Comparison of ENCODE assay signal across 8 cellular contexts in the genomic region with DNA sequence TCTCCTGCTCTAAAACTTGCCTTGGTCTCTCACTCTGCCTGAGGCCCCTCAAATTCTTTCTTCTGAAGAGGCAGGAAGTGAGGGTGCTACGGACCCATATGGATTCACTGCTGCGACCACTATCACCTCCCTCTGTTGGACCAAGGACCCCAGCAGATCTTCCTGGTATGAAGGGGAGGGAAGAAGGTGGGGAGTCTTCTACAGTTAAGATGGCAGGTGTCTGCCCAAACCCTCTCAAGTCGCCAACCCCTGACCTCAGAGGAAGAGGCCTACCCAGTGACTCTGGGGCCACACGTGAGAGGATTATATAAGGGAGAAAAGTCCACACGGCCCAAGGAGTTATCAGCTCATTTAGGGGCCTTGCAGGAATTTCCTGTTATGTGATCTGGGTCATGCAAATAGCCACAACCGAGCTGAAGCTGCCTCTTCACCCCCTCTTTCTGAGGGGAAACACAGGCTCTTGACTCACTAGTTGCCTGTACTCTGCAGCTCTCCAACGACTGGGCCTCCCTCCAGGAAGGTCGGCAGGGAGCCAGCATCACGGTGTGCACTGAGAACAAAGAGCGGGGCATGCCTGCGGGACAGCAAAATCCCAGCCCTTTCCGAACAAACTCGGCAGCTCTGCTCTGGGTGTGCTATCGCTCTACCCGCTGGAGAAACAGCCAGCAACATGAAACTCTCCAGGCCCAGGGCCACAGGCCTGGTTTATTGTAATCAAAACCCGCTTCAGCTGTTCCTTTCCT.
DNase-seq lines count a peak whose midpoint lies in the region; ATAC-seq and TF ChIP-seq lines count a peak whose summit lies in the region.

No MANE protein-coding gene starts in this region.

- no peak overlapping the region for H2BK5ac ChIP-seq in H9 (ENCODE audit: insufficient read length, low read length)

- H4K91ac ChIP-seq in H9 (ENCODE audit: insufficient read length, low read depth, low read length), result no peak overlapping the region

- H3K27ac ChIP-seq in H9 (ENCODE audit: insufficient read length, low read depth, low read length), result no peak overlapping the region
- H3K27ac ChIP-seq in right lobe of liver, result peak overlapping the region in 2 of 3 donors; percentile 44 to 51

- H2BK20ac ChIP-seq in H9 (ENCODE audit: low read depth, low read length, poor library complexity, severe bottlenecking), result no peak overlapping the region

- peaks cover 65 to 72% of the 10 kb centered on the region in 2 experiments for H3K4me1 Mint-ChIP-seq in H9
- H3K4me1 Mint-ChIP-seq in stimulated activated naive CD8-positive, alpha-beta T cell treated with anti-CD3 and anti-CD28 coated beads, Interleukin-15, amount 100 ng/mL, for 72 hours, result peaks cover 52% of the 10 kb centered on the region

- no peak overlapping the region for H3K4me2 ChIP-seq in H9 (ENCODE audit: insufficient read depth, insufficient read length, low read length)

- intact Hi-C loops in right lobe of liver (cut with DNase I), result no loop called here

- H3K4me3 ChIP-seq in AG09309 (ENCODE audit: control insufficient read depth, low read depth, low read length) (no peak overlapping the region), right lobe of liver (no peak overlapping the region)

- H3K9ac ChIP-seq in H9 (ENCODE audit: extremely low read depth, insufficient read length, low read length), result no peak overlapping the region

- H2BK120ac ChIP-seq in H9 (ENCODE audit: low read depth, low read length, poor library complexity, severe bottlenecking), result no peak overlapping the region

- TF ChIP-seq POLR2A in right lobe of liver (IDR thresholded peaks at IDR 0.05), result no peak

- TF ChIP-seq CTCF in AG09309 (IDR thresholded peaks at IDR 0.05; ENCODE audit: control insufficient read depth, insufficient read depth, low read depth, low read length, missing control alignments), result no peak
- no peak for TF ChIP-seq CTCF in H9 (conservative IDR thresholded peaks at IDR 0.05)
- no peak for TF ChIP-seq CTCF in right lobe of liver (IDR thresholded peaks at IDR 0.05)

- H3K4me1 ChIP-seq in H9 (ENCODE audit: insufficient read depth, low read length) (peaks cover 15% of the 10 kb centered on the region; the same call in 1 of the 2 replicates), right lobe of liver (peaks cover 0 to 11% (median 1%) of the 10 kb centered on the region in 4 donors)

- H3K23ac ChIP-seq in H9 (ENCODE audit: insufficient read length, low read depth, low read length), result no peak overlapping the region

- peak; percentile 65 to 78 (median 72) for ATAC-seq in right lobe of liver
- ATAC-seq in stimulated activated naive CD8-positive, alpha-beta T cell treated with anti-CD3 and anti-CD28 coated beads, Interleukin-15, amount 100 ng/mL, for 72 hours, result peak; percentile 66
- ATAC-seq in HG02571 (IDR thresholded peaks at IDR 0.05; ENCODE audit: unreplicated experiment), result no peak

- H3K27me3 ChIP-seq in H9 (ENCODE audit: insufficient read depth, low read length) (no peaks in the 10 kb centered on the region), right lobe of liver (no peaks in the 10 kb centered on the region)

- no peak overlapping the region for H3K4ac ChIP-seq in H9 (ENCODE audit: low read depth, low read length)

- no peak overlapping the region for H4K5ac ChIP-seq in H9 (ENCODE audit: insufficient read length, low read depth, low read length)

- H3K27me3 Mint-ChIP-seq in H9 (ENCODE audit: low read depth), result no peaks in the 10 kb centered on the region; the same call in 1 of the 2 replicates
- no peaks in the 10 kb centered on the region for H3K27me3 Mint-ChIP-seq in stimulated activated naive CD8-positive, alpha-beta T cell treated with anti-CD3 and anti-CD28 coated beads, Interleukin-15, amount 100 ng/mL, for 72 hours

- WGBS in H9 (ENCODE audit: extremely low coverage, insufficient read length, low lambda C conversion rate), result no CpG with 5 or more reads among the region's 16 CpGs
- 30% methylated on average over 10 of the region's 16 CpGs for WGBS in right lobe of liver (ENCODE audit: insufficient coverage, low coverage, low lambda C conversion rate, missing lambda C conversion rate)

- no peak overlapping the region for H3T11ph ChIP-seq in H9 (ENCODE audit: low read length)

- H4K8ac ChIP-seq in H9 (replicated peaks; ENCODE audit: insufficient read length, low read depth, low read length), result no peak overlapping the region

- peaks cover 2 to 8% (median 8%) of the 10 kb centered on the region in 3 experiments; a peak in 5 of 7 replicates for H3K36me3 Mint-ChIP-seq in H9 (ENCODE audit: insufficient read depth in 1 of 3, low read depth in 3 of 3)

- peak overlapping the region; percentile 52 for H3K14ac ChIP-seq in H9 (ENCODE audit: insufficient read depth, low read length)

- H2AK5ac ChIP-seq in H9 (ENCODE audit: insufficient read length, low read length), result no peak overlapping the region

- H2BK12ac ChIP-seq in H9 (ENCODE audit: insufficient read length, low read depth, low read length), result no peak overlapping the region

- DNase-seq in AG09309 (ENCODE audit: low read depth), result peak; percentile 85
- DNase-seq in H9, result no peak
- peak; percentile 68 to 91 for DNase-seq in NCI-H446 (lab: John Stamatoyannopoulos, UW)
- DNase-seq in dermis microvascular lymphatic vessel endothelial cell (ENCODE audit: low read depth in 2 of 2), result peak; percentile 94 to 99
- peak; percentile 80 to 86 (median 83) for DNase-seq in right lobe of liver
- peak in 1 of 2 donors; percentile 19 for DNase-seq in stimulated activated naive CD8-positive, alpha-beta T cell treated with anti-CD3 and anti-CD28 coated beads, Interleukin-15, amount 100 ng/mL, for 72 hours
- no peak for DNase-seq in activated naive CD4-positive, alpha-beta T cell treated with Interleukin-2 at 50 U/mL for 16 hours

- no peaks in the 10 kb centered on the region for H3K9me3 ChIP-seq in H9 (ENCODE audit: control insufficient read depth, low read depth, low read length)
- no peaks in the 10 kb centered on the region for H3K9me3 ChIP-seq in right lobe of liver

- H2BK15ac ChIP-seq in H9 (ENCODE audit: low read depth, low read length), result no peak overlapping the region; the same call in 1 of the 2 replicates

- H3K79me2 ChIP-seq in H9 (ENCODE audit: insufficient read depth, low read length), result no peaks in the 10 kb centered on the region

- peak overlapping the region in 2 of 3 experiments; percentile 36 to 90; a peak in 5 of 7 replicates for H3K27ac Mint-ChIP-seq in H9
- peak overlapping the region; percentile 61 to 92 for H3K27ac Mint-ChIP-seq in stimulated activated naive CD8-positive, alpha-beta T cell treated with anti-CD3 and anti-CD28 coated beads, Interleukin-15, amount 100 ng/mL, for 72 hours

- no peaks in the 10 kb centered on the region for H4K20me1 ChIP-seq in H9 (ENCODE audit: control insufficient read depth, insufficient read depth, insufficient read length)

- no peaks in the 10 kb centered on the region for H3K9me3 Mint-ChIP-seq in H9
- H3K9me3 Mint-ChIP-seq in stimulated activated naive CD8-positive, alpha-beta T cell treated with anti-CD3 and anti-CD28 coated beads, Interleukin-15, amount 100 ng/mL, for 72 hours, result no peaks in the 10 kb centered on the region

- H3K4me3 Mint-ChIP-seq in H9, result no peak overlapping the region; a peak in 1 of 5 replicates
- peak overlapping the region in 1 of 2 donors; percentile 40 for H3K4me3 Mint-ChIP-seq in stimulated activated naive CD8-positive, alpha-beta T cell treated with anti-CD3 and anti-CD28 coated beads, Interleukin-15, amount 100 ng/mL, for 72 hours

- no peaks in the 10 kb centered on the region for H3K79me1 ChIP-seq in H9 (ENCODE audit: insufficient read depth, low read depth, low read length, poor library complexity, severe bottlenecking)

- peak overlapping the region; percentile 21 for H3K18ac ChIP-seq in H9 (ENCODE audit: insufficient read length, low read depth, low read length)

- no peaks in the 10 kb centered on the region for H3K36me3 ChIP-seq in right lobe of liver

- H3K23me2 ChIP-seq in H9 (ENCODE audit: insufficient read length, low read depth, low read length, poor library complexity, severe bottlenecking), result no peaks in the 10 kb centered on the region

- H2AFZ ChIP-seq in H9 (ENCODE audit: low read length), result no peak overlapping the region

- no peak overlapping the region for H3K56ac ChIP-seq in H9 (ENCODE audit: insufficient read length, low read depth, low read length)

Comparison
In these comparisons a context has a peak if more than half of its experiments do, and no peak if none do; other contexts are left out.
1. DNase-seq: peak in AG09309 (single experiment), NCI-H446 (2 of 2), dermis microvascular lymphatic vessel endothelial cell (2 of 2) and right lobe of liver (3 of 3); none in H9 (single experiment) and activated naive CD4-positive, alpha-beta T cell treated with Interleukin-2 at 50 U/mL for 16 hours (single experiment).